8 cellular contexts compared by ENCODE assay signal in the genomic region with DNA sequence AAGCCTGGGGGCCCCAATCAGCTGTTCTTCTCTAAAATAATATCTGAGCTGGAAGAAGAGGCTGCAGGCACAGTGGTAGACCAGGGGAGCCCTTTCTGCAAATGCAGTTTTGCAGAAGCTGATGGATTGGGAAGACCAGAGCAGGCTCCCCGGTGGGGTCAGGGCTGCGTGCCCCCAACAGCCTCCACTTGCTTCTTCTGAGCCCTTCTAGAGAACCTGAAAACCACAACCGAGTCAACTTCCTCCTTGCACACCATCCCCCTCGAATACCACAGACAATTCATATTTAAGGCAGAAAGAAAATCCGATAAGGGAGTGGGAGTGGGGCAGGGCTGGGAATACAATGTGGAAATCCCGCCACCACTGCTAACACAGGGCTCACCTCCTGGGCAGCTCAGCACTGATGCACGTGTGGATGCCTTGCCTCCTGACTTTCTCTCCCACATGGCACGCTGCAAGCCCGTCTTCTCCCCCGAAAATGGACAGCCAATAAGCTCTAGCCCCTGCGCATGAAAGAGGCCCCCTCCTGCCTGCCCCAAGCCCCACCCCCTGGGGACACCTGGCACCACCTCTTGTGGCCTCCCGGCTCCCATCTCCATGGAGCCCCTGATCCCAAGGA. TPM values are rescaled to one million over a fixed set of nuclear protein-coding genes. Genes with fewer than 3 reads are reported as not detected.
DNase-seq lines count a peak whose midpoint lies in the region; ATAC-seq, FAIRE-seq and TF ChIP-seq lines count a peak whose summit lies in the region.

No MANE protein-coding gene starts in this region.

- peaks cover 2% of the 10 kb centered on the region for H3K36me3 Mint-ChIP-seq in activated naive CD4-positive, alpha-beta T cell treated with anti-CD3 and anti-CD28 coated beads for 36 hours (ENCODE audit: low read depth)
- no peaks in the 10 kb centered on the region for H3K36me3 Mint-ChIP-seq in naive B cell

- TF ChIP-seq RAD21 in HepG2 (CRISPR knock-in tag; IDR thresholded peaks at IDR 0.05) = no peak

- H3K4me3 ChIP-seq in right lobe of liver (no peak overlapping the region), HepG2 (replicated peaks in 1 of 3; ENCODE audit: insufficient read depth in 1 of 3, low read depth in 2 of 3, low read length in 3 of 3) (no peak overlapping the region)

- H3K4me1 ChIP-seq in right lobe of liver = peaks cover 0 to 5% (median 4%) of the 10 kb centered on the region in 4 donors
- peaks cover 39% of the 10 kb centered on the region for H3K4me1 ChIP-seq in HepG2 (ENCODE audit: insufficient read depth, low read length)

- H3K9me3 Mint-ChIP-seq in activated naive CD4-positive, alpha-beta T cell treated with anti-CD3 and anti-CD28 coated beads for 36 hours = peaks cover 2% of the 10 kb centered on the region
- H3K9me3 Mint-ChIP-seq in naive B cell = peaks cover 0 to 2% (median 0%) of the 10 kb centered on the region in 7 donors

- in situ Hi-C loops in HepG2 (cut with HindIII; ENCODE audit: extremely low pct_ligation_motif_present, low pct_unique_long_range_greater_than_20kb) = no loop called here

- H3K27me3 ChIP-seq in right lobe of liver (no peaks in the 10 kb centered on the region), HepG2 (ENCODE audit: control insufficient read depth in 1 of 2, insufficient read depth in 2 of 2, low read length in 2 of 2) (no peaks in the 10 kb centered on the region)

- H3K9me3 ChIP-seq in right lobe of liver (no peaks in the 10 kb centered on the region), HepG2 (ENCODE audit: low read length) (no peaks in the 10 kb centered on the region)

- no peak overlapping the region for H2AFZ ChIP-seq in HepG2 (ENCODE audit: low read length)

- peaks cover 85% of the 10 kb centered on the region for H3K4me1 Mint-ChIP-seq in activated naive CD4-positive, alpha-beta T cell treated with anti-CD3 and anti-CD28 coated beads for 36 hours (ENCODE audit: low read depth)
- peaks cover 49 to 89% (median 65%) of the 10 kb centered on the region in 3 donors for H3K4me1 Mint-ChIP-seq in naive B cell

- no TSS peak for BruUV-seq in HepG2 (replicated peaks; lab: Mats Ljungman, UMichigan)

- peak overlapping the region; percentile 99 for H3K27ac Mint-ChIP-seq in activated naive CD4-positive, alpha-beta T cell treated with anti-CD3 and anti-CD28 coated beads for 36 hours
- H3K27ac Mint-ChIP-seq in naive B cell = peak overlapping the region in 5 of 6 donors; percentile 1 to 86 (median 70)

- no peaks in the 10 kb centered on the region for H3K36me3 ChIP-seq in right lobe of liver
- H3K36me3 ChIP-seq in HepG2 (replicated peaks in 1 of 2; ENCODE audit: control insufficient read depth in 1 of 2, insufficient read depth in 2 of 2, low read length in 2 of 2) = 0 out of 5 replicates have a peak, but pooled peaks cover 0 to 2% of the 10 kb centered on the region in 2 experiments

- H3K9ac ChIP-seq in HepG2 (ENCODE audit: insufficient read depth, low read depth, low read length) = no peak overlapping the region

- peak overlapping the region; percentile 80 for H3K4me3 Mint-ChIP-seq in activated naive CD4-positive, alpha-beta T cell treated with anti-CD3 and anti-CD28 coated beads for 36 hours
- peak overlapping the region; percentile 56 to 92 (median 79) for H3K4me3 Mint-ChIP-seq in naive B cell

- FAIRE-seq in HepG2 (lab: Jason Lieb, UNC) = no peak

- ATAC-seq in right lobe of liver (peak in 1 of 4 donors; percentile 4), HepG2 (no peak), naive B cell (ENCODE audit: low read depth in 2 of 2) (peak; percentile 74 to 76)

- POLR2A ChIA-PET in HepG2 (lab: Yijun Ruan, JAX) = interaction anchor here (1.1 kb wide), 1 partner anchor 29 kb away, joined by 3 read pairs; a partner anchor contains a TSS

- peak overlapping the region in 2 of 3 donors; percentile 66 to 74 for H3K27ac ChIP-seq in right lobe of liver
- no peak overlapping the region for H3K27ac ChIP-seq in HepG2 (ENCODE audit: extremely low read length, insufficient read depth, low read length)

- no peaks in the 10 kb centered on the region for H3K27me3 Mint-ChIP-seq in activated naive CD4-positive, alpha-beta T cell treated with anti-CD3 and anti-CD28 coated beads for 36 hours (ENCODE audit: low read depth)
- peaks cover 0 to 5% (median 0%) of the 10 kb centered on the region in 3 donors for H3K27me3 Mint-ChIP-seq in naive B cell

- WGBS in right lobe of liver (ENCODE audit: insufficient coverage, low coverage, low lambda C conversion rate, missing lambda C conversion rate) = 49% methylated on average over 11 of the region's 12 CpGs
- 92% methylated on average over 12 of the region's 12 CpGs for WGBS in HepG2 (ENCODE audit: low lambda C conversion rate)

- TF ChIP-seq EP300 in HepG2 (IDR thresholded peaks at IDR 0.05; ENCODE audit: low read depth in 2 of 2, low read length in 2 of 2) = no peak
- TF ChIP-seq EP300 in HepG2 (CRISPR knock-in tag; IDR thresholded peaks at IDR 0.05; ENCODE audit: borderline replicate concordance) = no peak

- TF ChIP-seq CTCF in right lobe of liver (IDR thresholded peaks at IDR 0.05) = no peak
- TF ChIP-seq CTCF in HepG2 (CRISPR knock-in tag; IDR thresholded peaks at IDR 0.05) = no peak

- intact Hi-C loops in right lobe of liver (cut with DNase I) (no loop called here), HepG2 (cut with micrococcal nuclease; ENCODE audit: unreplicated experiment) (no loop called here)
- intact Hi-C loops in activated naive CD4-positive, alpha-beta T cell treated with anti-CD3 and anti-CD28 coated beads for 36 hours (cut with micrococcal nuclease) = loop anchor here (2.0 kb wide), 2 partner anchors 25 to 45 kb away; a partner anchor contains a TSS

- peaks cover 33% of the 10 kb centered on the region for H3K79me2 ChIP-seq in HepG2 (ENCODE audit: insufficient read depth, low read length)

- CTCF ChIA-PET in HepG2 (lab: Yijun Ruan, JAX; ENCODE audit: low intra/inter-chr PET ratio, low total read pairs) = no interaction called here
- CTCF ChIA-PET in activated naive CD4-positive, alpha-beta T cell treated with anti-CD3 and anti-CD28 coated beads for 36 hours (lab: Charles Lee) = interaction anchor here (0.8 to 2.8 kb wide), 13 partner anchors 10 to 670 kb away, joined by 3 to 28 read pairs (median 5); a partner anchor contains a TSS

- DNase-seq in right lobe of liver (no peak), HepG2 (ENCODE audit: low spot score) (no peak), NCI-H2171 treated with DMSO at 0.1 percent for 48 hours (lab: John Stamatoyannopoulos, UW) (peak; percentile 52), naive B cell (peak; percentile 63), NCI-H345 (lab: John Stamatoyannopoulos, UW) (no peak), NCI-H1105 treated with DMSO at 0.1 percent for 48 hours (lab: John Stamatoyannopoulos, UW) (no peak), NCI-H2196 (lab: John Stamatoyannopoulos, UW; ENCODE audit: unreplicated experiment) (no peak)
- peak; percentile 62 for DNase-seq in activated naive CD4-positive, alpha-beta T cell treated with anti-CD3 and anti-CD28 coated beads for 36 hours

- peaks cover 3% of the 10 kb centered on the region; the same call in 1 of the 2 replicates for H4K20me1 ChIP-seq in HepG2 (ENCODE audit: insufficient read depth, low read length)

- H3K4me2 ChIP-seq in HepG2 (ENCODE audit: low read depth, low read length) = no peak overlapping the region

- TF ChIP-seq POLR2A in right lobe of liver (IDR thresholded peaks at IDR 0.05) (no peak), HepG2 (IDR thresholded peaks at IDR 0.05; ENCODE audit: insufficient read depth in 1 of 2, low read depth in 2 of 2, low read length in 2 of 2) (no peak)

RNA-seq across cellular contexts. Expression of a gene that starts 25.4 kb away (rescaled TPM):
- 100 to 1,000 TPM; 218 to 364 (median 265) TPM for total RNA-seq in right lobe of liver
- 58.5 and 76.4 TPM in 2 replicates for total RNA-seq in HepG2 (2016; rRNA removed; fragmentation: Illumina TruSeq; extraction: Trizol)
- total RNA-seq in HepG2 (2016; cell fraction: cytosol; rRNA removed; fragmentation: Illumina TruSeq; extraction: Trizol; ENCODE audit: low read depth) = 7.2 and 7.7 TPM in 2 replicates
- 53.0 and 79.3 TPM in 2 replicates for total RNA-seq in HepG2 (2016; cell fraction: insoluble cytoplasmic fraction; rRNA removed; fragmentation: Illumina TruSeq; extraction: Trizol)
- total RNA-seq in HepG2 (2016; cell fraction: membrane; rRNA removed; fragmentation: Illumina TruSeq; extraction: Trizol) = 22.0 and 22.8 TPM in 2 replicates
- total RNA-seq in HepG2 (2016; cell fraction: nucleus; rRNA removed; fragmentation: Illumina TruSeq; extraction: Trizol) = 52.1 and 60.8 TPM in 2 replicates
- polyA plus RNA-seq in HepG2 (2011; rRNA removed) = 229 and 240 TPM in 2 replicates
- 210 and 362 TPM in 2 replicates for polyA plus RNA-seq in HepG2 (2011; cell fraction: cytosol; rRNA removed)
- 328 and 432 TPM in 2 replicates for polyA plus RNA-seq in HepG2 (2011; cell fraction: nucleus; rRNA removed)
- polyA plus RNA-seq in HepG2 (2012) = 87.2 and 88.3 TPM in 2 replicates
- polyA plus RNA-seq in HepG2 (2016; cell fraction: cytosol; fragmentation: Illumina TruSeq; extraction: Trizol; ENCODE audit: low read depth) = 7.1 and 8.1 TPM in 2 replicates
- polyA plus RNA-seq in HepG2 (2016; cell fraction: insoluble cytoplasmic fraction; fragmentation: Illumina TruSeq; extraction: Trizol; ENCODE audit: low read depth) = 53.0 and 59.0 TPM in 2 replicates
- polyA plus RNA-seq in HepG2 (2016; cell fraction: membrane; fragmentation: Illumina TruSeq; extraction: Trizol; ENCODE audit: low read depth) = 16.0 and 17.1 TPM in 2 replicates
- polyA plus RNA-seq in HepG2 (2016; cell fraction: nucleus; fragmentation: Illumina TruSeq; extraction: Trizol; ENCODE audit: insufficient read depth, low read depth) = 91.4 and 94.6 TPM in 2 replicates
- polyA minus RNA-seq in HepG2 (2011; rRNA and poly(A)+ RNA removed; ENCODE audit: low replicate concordance) = 12.3 and 373 TPM in 2 replicates
- 140 and 148 TPM in 2 replicates for polyA minus RNA-seq in HepG2 (2011; cell fraction: cytosol; rRNA and poly(A)+ RNA removed)
- polyA minus RNA-seq in HepG2 (2011; cell fraction: nucleus; rRNA and poly(A)+ RNA removed) = 129 and 138 TPM in 2 replicates
- total RNA-seq in activated naive CD4-positive, alpha-beta T cell treated with anti-CD3 and anti-CD28 coated beads for 36 hours = 10 to 100 TPM; 11.6 to 12.5 TPM
- polyA plus RNA-seq in naive B cell (ENCODE audit: low read depth in 6 of 6) = 1 to 10 TPM in 4 of 6 donors, under 1 TPM in 2; 0.96 to 6.7 (median 1.1) TPM

RNA-seq across cellular contexts. Expression of a gene that starts 28.7 kb away (rescaled TPM):
- 10 to 100 TPM in 2 of 6 experiments, 1 to 10 TPM in 4; 2.9 to 12.7 (median 7.2) TPM for total RNA-seq in right lobe of liver
- 16.3 and 16.7 TPM in 2 replicates for total RNA-seq in HepG2 (2016; rRNA removed; fragmentation: Illumina TruSeq; extraction: Trizol)
- 1.4 and 1.9 TPM in 2 replicates for total RNA-seq in HepG2 (2016; cell fraction: cytosol; rRNA removed; fragmentation: Illumina TruSeq; extraction: Trizol; ENCODE audit: low read depth)
- 12.2 and 17.7 TPM in 2 replicates for total RNA-seq in HepG2 (2016; cell fraction: insoluble cytoplasmic fraction; rRNA removed; fragmentation: Illumina TruSeq; extraction: Trizol)
- total RNA-seq in HepG2 (2016; cell fraction: membrane; rRNA removed; fragmentation: Illumina TruSeq; extraction: Trizol) = 3.8 and 4.9 TPM in 2 replicates
- 10.0 and 11.1 TPM in 2 replicates for total RNA-seq in HepG2 (2016; cell fraction: nucleus; rRNA removed; fragmentation: Illumina TruSeq; extraction: Trizol)
- polyA plus RNA-seq in HepG2 (2011; rRNA removed) = 6.9 and 7.3 TPM in 2 replicates
- polyA plus RNA-seq in HepG2 (2011; cell fraction: cytosol; rRNA removed) = 8.4 and 12.3 TPM in 2 replicates
- polyA plus RNA-seq in HepG2 (2011; cell fraction: nucleus; rRNA removed) = 21.1 and 21.8 TPM in 2 replicates
- 5.7 and 8.6 TPM in 2 replicates for polyA plus RNA-seq in HepG2 (2012)
- 0.47 and 1.00 TPM in 2 replicates for polyA plus RNA-seq in HepG2 (2016; cell fraction: cytosol; fragmentation: Illumina TruSeq; extraction: Trizol; ENCODE audit: low read depth)
- polyA plus RNA-seq in HepG2 (2016; cell fraction: insoluble cytoplasmic fraction; fragmentation: Illumina TruSeq; extraction: Trizol; ENCODE audit: low read depth) = 9.4 and 11.8 TPM in 2 replicates
- polyA plus RNA-seq in HepG2 (2016; cell fraction: membrane; fragmentation: Illumina TruSeq; extraction: Trizol; ENCODE audit: low read depth) = 1.5 and 1.6 TPM in 2 replicates
- polyA plus RNA-seq in HepG2 (2016; cell fraction: nucleus; fragmentation: Illumina TruSeq; extraction: Trizol; ENCODE audit: insufficient read depth, low read depth) = 13.9 and 14.1 TPM in 2 replicates
- polyA minus RNA-seq in HepG2 (2011; rRNA and poly(A)+ RNA removed; ENCODE audit: low replicate concordance) = 2.4 and 21.3 TPM in 2 replicates
- polyA minus RNA-seq in HepG2 (2011; cell fraction: cytosol; rRNA and poly(A)+ RNA removed) = 10.2 and 10.5 TPM in 2 replicates
- 4.0 and 6.3 TPM in 2 replicates for polyA minus RNA-seq in HepG2 (2011; cell fraction: nucleus; rRNA and poly(A)+ RNA removed)
- total RNA-seq in activated naive CD4-positive, alpha-beta T cell treated with anti-CD3 and anti-CD28 coated beads for 36 hours = 10 to 100 TPM; 24.9 to 27.0 TPM
- polyA plus RNA-seq in naive B cell (ENCODE audit: low read depth in 6 of 6) = 1 to 10 TPM in 4 of 6 donors, under 1 TPM in 2; 0.09 to 3.2 (median 1.4) TPM

Comparison
In these comparisons a context has a peak if more than half of its experiments do, and no peak if none do; other contexts are left out.
1. DNase-seq: peak in NCI-H2171 treated with DMSO at 0.1 percent for 48 hours (single experiment), activated naive CD4-positive, alpha-beta T cell treated with anti-CD3 and anti-CD28 coated beads for 36 hours (single experiment) and naive B cell (single experiment); none in right lobe of liver (0 of 3), HepG2 (single experiment), NCI-H345 (single experiment), NCI-H1105 treated with DMSO at 0.1 percent for 48 hours (single experiment) and NCI-H2196 (single experiment).